ENCODE assay signal across 22 cellular contexts in the genomic region with DNA sequence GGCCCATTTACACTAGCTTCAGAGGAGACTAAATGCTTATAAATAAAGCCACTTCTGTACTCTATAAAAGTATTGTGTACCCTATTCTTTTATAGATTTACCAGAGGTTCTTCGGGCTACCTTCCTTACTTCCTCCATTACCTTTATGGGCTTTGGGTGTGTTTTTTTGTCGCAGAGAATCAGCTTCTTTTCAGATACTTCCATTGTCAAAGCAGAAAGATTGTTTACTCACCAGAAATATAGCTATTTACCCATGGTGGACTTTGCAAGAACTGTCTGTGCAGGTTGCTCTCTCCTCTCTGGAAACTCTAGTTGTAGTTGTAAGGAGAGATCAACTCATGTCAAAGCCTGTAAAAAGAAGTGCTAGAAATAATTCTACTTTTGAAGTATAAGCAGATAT. TPM values are rescaled to one million over a fixed set of nuclear protein-coding genes. Genes with fewer than 3 reads are reported as not detected.
DNase-seq lines count a peak whose midpoint lies in the region; ATAC-seq and TF ChIP-seq lines count a peak whose summit lies in the region.
"Had no signal": no experiment of that assay in that cellular context is flagged by ENCODE, and none has a peak within 500 bp of the region (broad histone marks: within the 10 kb centered on the region; RNA-seq: fewer than 3 reads in every experiment).

No MANE protein-coding gene starts in this region.

- CTCF ChIA-PET in activated naive CD4-positive, alpha-beta T cell treated with anti-CD3 and anti-CD28 coated beads, Interleukin-2, amount 10 ng/mL, durations not matched to agents 7 days and 5 days (lab: Charles Lee) = interaction anchor here (1.2 to 1.4 kb wide), 2 partner anchors 17 to 69 kb away, joined by 3 read pairs; no protein-coding TSS in a partner anchor

- H3K4me3 Mint-ChIP-seq in activated naive CD4-positive, alpha-beta T cell treated with anti-CD3 and anti-CD28 coated beads, Interleukin-2, amount 10 ng/mL, durations not matched to agents 7 days and 5 days = no peak overlapping the region
- H3K4me3 Mint-ChIP-seq: CD14-positive monocyte; CD4-positive, alpha-beta memory T cell; CD4-positive, CD25-positive, alpha-beta regulatory T cell; CD8-positive, alpha-beta memory T cell had no signal

- TF ChIP-seq CTCF in LNCaP clone FGC (IDR thresholded peaks at IDR 0.05; ENCODE audit: control insufficient read depth, extremely low read depth, insufficient read depth) (no peak), VCaP (conservative IDR thresholded peaks at IDR 0.05) (no peak), mucosa of descending colon (IDR thresholded peaks at IDR 0.05) (no peak)

- H3K9me3 Mint-ChIP-seq in activated naive CD4-positive, alpha-beta T cell treated with anti-CD3 and anti-CD28 coated beads, Interleukin-2, amount 10 ng/mL, durations not matched to agents 7 days and 5 days = no peaks in the 10 kb centered on the region
- H3K9me3 Mint-ChIP-seq: CD14-positive monocyte; CD4-positive, alpha-beta memory T cell; CD4-positive, CD25-positive, alpha-beta regulatory T cell; CD8-positive, alpha-beta memory T cell had no signal

- H2AFZ ChIP-seq in Karpas-422 (ENCODE audit: low read length) = no peak overlapping the region

- H3K36me3 ChIP-seq in Karpas-422 (ENCODE audit: insufficient read depth, low read length) (peaks cover 42% of the 10 kb centered on the region), mucosa of descending colon (ENCODE audit: low read depth) (no peaks in the 10 kb centered on the region)

- no peaks in the 10 kb centered on the region for H3K27me3 ChIP-seq in Karpas-422 (ENCODE audit: low read length)
- H3K27me3 ChIP-seq: BE2C, BLaER1 had no signal

- H3K4me1 ChIP-seq in Karpas-422 (ENCODE audit: low read length) = no peaks in the 10 kb centered on the region
- H3K4me1 ChIP-seq in mucosa of descending colon (ENCODE audit: low read depth) = no peaks in the 10 kb centered on the region
- H3K4me1 ChIP-seq: BE2C, BLaER1, Caco-2 had no signal

- H3K9ac ChIP-seq in Karpas-422 (ENCODE audit: low read length) = no peak overlapping the region
- H3K9ac ChIP-seq: BLaER1 had no signal

- no peaks in the 10 kb centered on the region for H3K9me2 ChIP-seq in Karpas-422 (replicated peaks; ENCODE audit: insufficient read depth, low read length)

- H3K4me3 ChIP-seq in Karpas-422 (ENCODE audit: low read length) = no peak overlapping the region
- H3K4me3 ChIP-seq in LNCaP clone FGC (ENCODE audit: low read depth, low read length) = no peak overlapping the region
- H3K4me3 ChIP-seq in mucosa of descending colon = no peak overlapping the region
- H3K4me3 ChIP-seq: BLaER1, GM12878 had no signal

- ATAC-seq in mucosa of descending colon = peak; percentile 82
- ATAC-seq: GM12878 had no signal

- H3K27me3 Mint-ChIP-seq in activated naive CD4-positive, alpha-beta T cell treated with anti-CD3 and anti-CD28 coated beads, Interleukin-2, amount 10 ng/mL, durations not matched to agents 7 days and 5 days = no peaks in the 10 kb centered on the region
- H3K27me3 Mint-ChIP-seq: CD4-positive, alpha-beta memory T cell; CD4-positive, CD25-positive, alpha-beta regulatory T cell had no signal

- H3K4me1 Mint-ChIP-seq in activated naive CD4-positive, alpha-beta T cell treated with anti-CD3 and anti-CD28 coated beads, Interleukin-2, amount 10 ng/mL, durations not matched to agents 7 days and 5 days = no peaks in the 10 kb centered on the region
- H3K4me1 Mint-ChIP-seq: CD14-positive monocyte had no signal

- H3K9me3 ChIP-seq in Karpas-422 (ENCODE audit: low read length) = no peaks in the 10 kb centered on the region
- no peaks in the 10 kb centered on the region for H3K9me3 ChIP-seq in mucosa of descending colon
- H3K9me3 ChIP-seq: BE2C, BLaER1, Caco-2 had no signal

- H3K27ac ChIP-seq in Karpas-422 (ENCODE audit: low read length) (no peak overlapping the region), VCaP (peak overlapping the region; percentile 60)
- H3K27ac ChIP-seq: BLaER1 had no signal

- peaks cover 44% of the 10 kb centered on the region for H3K36me3 Mint-ChIP-seq in activated naive CD4-positive, alpha-beta T cell treated with anti-CD3 and anti-CD28 coated beads, Interleukin-2, amount 10 ng/mL, durations not matched to agents 7 days and 5 days

- peaks cover 26% of the 10 kb centered on the region for H3K79me2 ChIP-seq in Karpas-422 (ENCODE audit: low read length)

- no peak overlapping the region for H3K4me2 ChIP-seq in Karpas-422 (ENCODE audit: low read depth, low read length, poor library complexity, severe bottlenecking)
- H3K4me2 ChIP-seq: BLaER1 had no signal

- peak; percentile 27 for DNase-seq in Karpas-422
- DNase-seq in LNCaP clone FGC (ENCODE audit: low read depth) = peak; percentile 61
- DNase-seq in mucosa of descending colon = no peak
- DNase-seq in activated naive CD4-positive, alpha-beta T cell treated with anti-CD3 and anti-CD28 coated beads, Interleukin-2, amount 10 ng/mL, durations not matched to agents 7 days and 5 days = no peak
- DNase-seq in mucosa of gallbladder (ENCODE audit: low spot score) = no peak
- DNase-seq in COLO829 (ENCODE audit: low spot score) = no peak
- DNase-seq in GM03348 (ENCODE audit: low spot score) = no peak
- DNase-seq: 8988T; ACHN; BE2C; C1 segment of cervical spinal cord; Caco-2; Calu3; CD4-positive, alpha-beta memory T cell; CD4-positive, CD25-positive, alpha-beta regulatory T cell; CD8-positive, alpha-beta memory T cell; DMS79 treated with DMSO at 0.1 percent for 48 hours; GF-D8 had no signal

- H4K20me1 ChIP-seq in Karpas-422 (ENCODE audit: insufficient read depth, low read depth, low read length) = no peaks in the 10 kb centered on the region

- H3K27ac Mint-ChIP-seq in activated naive CD4-positive, alpha-beta T cell treated with anti-CD3 and anti-CD28 coated beads, Interleukin-2, amount 10 ng/mL, durations not matched to agents 7 days and 5 days = no peak overlapping the region
- H3K27ac Mint-ChIP-seq: CD4-positive, CD25-positive, alpha-beta regulatory T cell; CD8-positive, alpha-beta memory T cell had no signal

- intact Hi-C loops in mucosa of descending colon (cut with DNase I, micrococcal nuclease) = no loop called here

RNA-seq across cellular contexts. Expression of gene CCDC121, which starts 14.8 kb away (rescaled TPM):
- total RNA-seq in Karpas-422 (2014; rRNA removed; shearing (Covaris generic); ENCODE audit: low replicate concordance) = 1.2 and 2.9 TPM in 2 replicates
- total RNA-seq in mucosa of descending colon = 1 to 10 TPM; 1.9 to 4.0 (median 2.9) TPM
- total RNA-seq in mucosa of gallbladder = 4.7 TPM

RNA-seq across cellular contexts. Expression of gene GPN1, which starts 14.9 kb away (rescaled TPM):
- 24.4 and 30.0 TPM in 2 replicates for total RNA-seq in Karpas-422 (2014; rRNA removed; shearing (Covaris generic); ENCODE audit: low replicate concordance)
- 10 to 100 TPM; 23.3 to 27.8 (median 25.2) TPM for total RNA-seq in mucosa of descending colon
- total RNA-seq in mucosa of gallbladder = 24.2 TPM

RNA-seq across cellular contexts. Expression of gene ZNF512, which starts 31.1 kb away (rescaled TPM):
- total RNA-seq in Karpas-422 (2014; rRNA removed; shearing (Covaris generic); ENCODE audit: low replicate concordance) = 38.3 and 43.7 TPM in 2 replicates
- total RNA-seq in mucosa of descending colon = 10 to 100 TPM; 14.4 to 37.8 (median 19.7) TPM
- total RNA-seq in mucosa of gallbladder = 32.6 TPM

RNA-seq across cellular contexts. Expression of gene SUPT7L, which starts 49.4 kb away (rescaled TPM):
- 27.9 and 47.9 TPM in 2 replicates for total RNA-seq in Karpas-422 (2014; rRNA removed; shearing (Covaris generic); ENCODE audit: low replicate concordance)
- total RNA-seq in mucosa of descending colon = 10 to 100 TPM; 19.5 to 30.3 (median 28.1) TPM
- total RNA-seq in mucosa of gallbladder = 34.8 TPM

RNA-seq across cellular contexts. Expression of gene SLC4A1AP, which starts 49.7 kb away (rescaled TPM):
- total RNA-seq in Karpas-422 (2014; rRNA removed; shearing (Covaris generic); ENCODE audit: low replicate concordance) = 19.8 and 30.1 TPM in 2 replicates
- 10 to 100 TPM; 14.8 to 15.8 (median 15.5) TPM for total RNA-seq in mucosa of descending colon
- total RNA-seq in mucosa of gallbladder = 17.4 TPM

Comparison
In these comparisons a context has a peak if more than half of its experiments do, and no peak if none do; other contexts are left out.
1. DNase-seq: peak in Karpas-422 (single experiment) and LNCaP clone FGC (single experiment); none in mucosa of descending colon (0 of 3), activated naive CD4-positive, alpha-beta T cell treated with anti-CD3 and anti-CD28 coated beads, Interleukin-2, amount 10 ng/mL, durations not matched to agents 7 days and 5 days (single experiment), mucosa of gallbladder (single experiment), COLO829 (single experiment) and GM03348 (single experiment).